7 cellular contexts compared by ENCODE assay signal in genomic region chr9:18662320-18662719, GRCh38.
"Had no signal": no experiment of that assay in that cellular context is flagged by ENCODE, and none has a peak within 500 bp of the region (broad histone marks: within the 10 kb centered on the region; RNA-seq: fewer than 3 reads in every experiment).

No MANE protein-coding gene starts in this region.

- H3K9ac ChIP-seq: GM23248 had no signal

- FAIRE-seq: HTR-8/SVneo, K562 had no signal

- H3K4me3 ChIP-seq: GM23248, K562 had no signal

- H2AFZ ChIP-seq: GM23248 had no signal

- ATAC-seq: K562 had no signal

- DNase-seq: GM23248, GOT3, H9, HCEC 1CT, IMR-90 had no signal

- H3K27ac ChIP-seq: GM23248 had no signal
